In the genomic region with DNA sequence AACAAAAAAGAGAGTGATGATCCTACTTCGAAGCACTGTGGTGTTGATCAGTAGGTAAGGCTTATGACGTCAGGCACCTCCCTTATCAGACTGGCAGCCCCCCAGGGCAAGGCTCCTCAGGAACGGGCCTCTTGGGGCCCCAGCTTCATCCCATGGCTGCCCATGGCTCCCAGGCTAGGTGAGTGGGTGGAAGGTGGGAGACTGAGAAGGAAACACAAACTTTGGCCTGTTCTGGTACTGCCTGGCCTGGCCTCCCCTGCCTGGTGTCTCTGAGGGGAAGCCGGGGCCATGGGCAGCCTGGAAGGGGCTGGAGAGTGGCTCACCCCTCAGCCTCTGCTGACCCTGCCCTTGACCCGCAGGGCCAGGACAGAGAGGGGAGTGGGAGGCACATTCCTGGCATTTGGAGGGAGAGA, we compare ENCODE assay signal across 22 cellular contexts. TPM values are rescaled to one million over a fixed set of nuclear protein-coding genes. Genes with fewer than 3 reads are reported as not detected.
DNase-seq lines count a peak whose midpoint lies in the region; ATAC-seq, FAIRE-seq and TF ChIP-seq lines count a peak whose summit lies in the region.
"Had no signal": no experiment of that assay in that cellular context is flagged by ENCODE, and none has a peak within 500 bp of the region (broad histone marks: within the 10 kb centered on the region; RNA-seq: fewer than 3 reads in every experiment).

No MANE protein-coding gene starts in this region.

- TF ChIP-seq CTCF in kidney (IDR thresholded peaks at IDR 0.05; ENCODE audit: borderline replicate concordance, extremely low read depth, insufficient read depth) (no peak), upper lobe of left lung (IDR thresholded peaks at IDR 0.05) (no peak), GM10248 (IDR thresholded peaks at IDR 0.05; ENCODE audit: control extremely low read depth, extremely low read depth, low read depth, missing control alignments) (no peak), ovary (IDR thresholded peaks at IDR 0.05) (no peak)

- H3K9me3 Mint-ChIP-seq in activated naive CD4-positive, alpha-beta T cell treated with anti-CD3 and anti-CD28 coated beads, Interleukin-2, amount 50 U/mL, for 24 hours = no peaks in the 10 kb centered on the region
- H3K9me3 Mint-ChIP-seq in activated T-helper 17 cell treated with anti-CD3 and anti-CD28 coated beads, Interleukin-2, amount 50 U/mL, for 72 hours = no peaks in the 10 kb centered on the region
- H3K9me3 Mint-ChIP-seq: immature natural killer cell; stimulated activated naive CD8-positive, alpha-beta T cell treated with anti-CD3 and anti-CD28 coated beads, Interleukin-15, amount 100 ng/mL, for 72 hours; WTC11 had no signal

- H3K4me3 ChIP-seq in kidney (ENCODE audit: low read length in 2 of 2) (no peak overlapping the region), upper lobe of left lung (no peak overlapping the region), ovary (no peak overlapping the region)

- no peaks in the 10 kb centered on the region for H3K36me3 Mint-ChIP-seq in activated naive CD4-positive, alpha-beta T cell treated with anti-CD3 and anti-CD28 coated beads, Interleukin-2, amount 50 U/mL, for 24 hours
- no peaks in the 10 kb centered on the region for H3K36me3 Mint-ChIP-seq in activated T-helper 17 cell treated with anti-CD3 and anti-CD28 coated beads, Interleukin-2, amount 50 U/mL, for 72 hours (ENCODE audit: low read depth)
- H3K36me3 Mint-ChIP-seq: immature natural killer cell, WTC11 had no signal

- H3K27ac Mint-ChIP-seq in activated naive CD4-positive, alpha-beta T cell treated with anti-CD3 and anti-CD28 coated beads, Interleukin-2, amount 50 U/mL, for 24 hours = no peak overlapping the region
- H3K27ac Mint-ChIP-seq in activated T-helper 17 cell treated with anti-CD3 and anti-CD28 coated beads, Interleukin-2, amount 50 U/mL, for 72 hours = no peak overlapping the region
- H3K27ac Mint-ChIP-seq: immature natural killer cell; stimulated activated naive CD8-positive, alpha-beta T cell treated with anti-CD3 and anti-CD28 coated beads, Interleukin-15, amount 100 ng/mL, for 72 hours; WTC11 had no signal

- TF ChIP-seq POLR2A in upper lobe of left lung (IDR thresholded peaks at IDR 0.05) = no peak
- TF ChIP-seq POLR2A in ovary (IDR thresholded peaks at IDR 0.05) = no peak

- H3K27me3 Mint-ChIP-seq in activated naive CD4-positive, alpha-beta T cell treated with anti-CD3 and anti-CD28 coated beads, Interleukin-2, amount 50 U/mL, for 24 hours = no peaks in the 10 kb centered on the region
- H3K27me3 Mint-ChIP-seq in activated T-helper 17 cell treated with anti-CD3 and anti-CD28 coated beads, Interleukin-2, amount 50 U/mL, for 72 hours = no peaks in the 10 kb centered on the region

- POLR2A ChIA-PET in GM10248 (lab: Yijun Ruan, JAX) = no interaction called here

- H3K4me1 ChIP-seq in kidney (ENCODE audit: control insufficient read depth in 1 of 2, insufficient read depth in 1 of 2, low read depth in 1 of 2, low read length in 2 of 2) (peaks cover 10 to 15% of the 10 kb centered on the region in 2 donors), upper lobe of left lung (peaks cover 45 to 60% (median 56%) of the 10 kb centered on the region in 4 donors), ovary (ENCODE audit: insufficient read depth) (peaks cover 6% of the 10 kb centered on the region)
- H3K4me1 ChIP-seq: parathyroid adenoma had no signal

- CTCF ChIA-PET in GM10248 (lab: Yijun Ruan, JAX) = interaction anchor here (6.5 kb wide), 1 partner anchor 174 kb away, joined by 48 read pairs; no protein-coding TSS in a partner anchor

- H3K27ac ChIP-seq in kidney (ENCODE audit: low read depth in 2 of 2, low read length in 2 of 2) (no peak overlapping the region), upper lobe of left lung (peak overlapping the region; percentile 62 to 94 (median 90)), ovary (no peak overlapping the region)
- H3K27ac ChIP-seq: parathyroid adenoma had no signal

- WGBS in upper lobe of left lung, 2 donors = 84 to 90% methylated on average over 5 of the region's 5 CpGs
- WGBS in ovary, 3 donors = 64 to 79% (median 73%) methylated on average over 5 of the region's 5 CpGs

- FAIRE-seq in kidney (lab: Jason Lieb, UNC) = no peak
- FAIRE-seq: G401.6 had no signal

- no peaks in the 10 kb centered on the region for H3K9me3 ChIP-seq in kidney (ENCODE audit: control insufficient read depth in 1 of 2, low read length in 2 of 2)
- no peaks in the 10 kb centered on the region for H3K9me3 ChIP-seq in upper lobe of left lung
- no peaks in the 10 kb centered on the region for H3K9me3 ChIP-seq in ovary
- H3K9me3 ChIP-seq: Caco-2, gastroesophageal sphincter had no signal

- H3K9ac ChIP-seq in kidney (ENCODE audit: low read length in 2 of 2) = no peak overlapping the region
- H3K9ac ChIP-seq: parathyroid adenoma had no signal

- TF ChIP-seq EP300 in upper lobe of left lung (IDR thresholded peaks at IDR 0.05) (no peak), ovary (IDR thresholded peaks at IDR 0.05) (no peak)

- peaks cover 0 to 2% (median 0%) of the 10 kb centered on the region in 4 donors for H3K27me3 ChIP-seq in upper lobe of left lung
- H3K27me3 ChIP-seq in ovary = no peaks in the 10 kb centered on the region

- intact Hi-C loops in kidney (cut with DNase I) = loop anchor here (10.0 kb wide), 1 partner anchor 722 kb away; no protein-coding TSS in a partner anchor
- intact Hi-C loops in ovary (cut with DNase I) = loop anchor here in 3 of 4 donors (5.0 to 10.0 kb wide), 2 partner anchors 724 to 832 kb away; no protein-coding TSS in a partner anchor

- H3K36me3 ChIP-seq in kidney (ENCODE audit: control insufficient read depth in 1 of 2, insufficient read depth in 2 of 2, low read length in 2 of 2) (no peaks in the 10 kb centered on the region), upper lobe of left lung (no peaks in the 10 kb centered on the region), ovary (no peaks in the 10 kb centered on the region)
- H3K36me3 ChIP-seq: gastroesophageal sphincter had no signal

- ATAC-seq in activated T-helper 17 cell treated with anti-CD3 and anti-CD28 coated beads, Interleukin-2, amount 50 U/mL, for 72 hours (replicated peaks) = no peak
- ATAC-seq in upper lobe of left lung (ENCODE audit: low FRiP score in 2 of 2) = no peak
- ATAC-seq in HG03432 (IDR thresholded peaks at IDR 0.05; ENCODE audit: unreplicated experiment) = no peak

- H3K4me3 Mint-ChIP-seq in activated naive CD4-positive, alpha-beta T cell treated with anti-CD3 and anti-CD28 coated beads, Interleukin-2, amount 50 U/mL, for 24 hours = peak overlapping the region; percentile 42
- H3K4me3 Mint-ChIP-seq in activated T-helper 17 cell treated with anti-CD3 and anti-CD28 coated beads, Interleukin-2, amount 50 U/mL, for 72 hours = peak overlapping the region; percentile 12
- H3K4me3 Mint-ChIP-seq: WTC11 had no signal

- peaks cover 33% of the 10 kb centered on the region for H3K4me1 Mint-ChIP-seq in activated naive CD4-positive, alpha-beta T cell treated with anti-CD3 and anti-CD28 coated beads, Interleukin-2, amount 50 U/mL, for 24 hours
- H3K4me1 Mint-ChIP-seq in activated T-helper 17 cell treated with anti-CD3 and anti-CD28 coated beads, Interleukin-2, amount 50 U/mL, for 72 hours = peaks cover 28% of the 10 kb centered on the region

- DNase-seq in activated naive CD4-positive, alpha-beta T cell treated with anti-CD3 and anti-CD28 coated beads, Interleukin-2, amount 50 U/mL, for 16 hours = no peak
- DNase-seq in kidney (peak; percentile 53), upper lobe of left lung (no peak), GM10248 (ENCODE audit: extremely low spot score) (no peak), ovary (no peak)
- DNase-seq: ACHN; activated naive CD4-positive, alpha-beta T cell treated with Interleukin-2 at 50 U/mL for 16 hours; Caco-2; effector CD8-positive, alpha-beta T cell; immature natural killer cell; midbrain; NCI-H187 treated with DMSO at 0.1 percent for 48 hours; NCI-H748 treated with DMSO at 0.1 percent for 48 hours; stimulated activated naive CD8-positive, alpha-beta T cell treated with anti-CD3 and anti-CD28 coated beads, Interleukin-15, amount 100 ng/mL, for 72 hours; SW 1271 had no signal

RNA-seq across cellular contexts. Expression of gene KRT80, which starts 38.9 kb away (rescaled TPM):
- not detected for total RNA-seq in activated T-helper 17 cell treated with anti-CD3 and anti-CD28 coated beads, Interleukin-2, amount 50 U/mL, for 72 hours
- total RNA-seq in kidney (12.3 TPM), upper lobe of left lung (10 to 100 TPM in 2 of 6 donors, 1 to 10 TPM in 4; 2.1 to 15.2 (median 6.6) TPM), ovary (10 to 100 TPM in 1 of 7 donors, 1 to 10 TPM in 2, under 1 TPM in 3, not detected in 1; 0.05 to 13.2 (median 0.99) TPM)
- polyA plus RNA-seq in kidney (ENCODE audit: insufficient read depth, low read depth, low replicate concordance) (1.0 TPM), ovary (1 to 10 TPM in 1 of 2 donors, under 1 TPM in 1; 0.11 to 6.2 TPM)
- polyA plus RNA-seq: immature natural killer cell had no signal

Comparison
In these comparisons a context has a peak if more than half of its experiments do, and no peak if none do; other contexts are left out.
1. H3K27ac ChIP-seq: peak in upper lobe of left lung (4 of 4); none in kidney (0 of 2) and ovary (0 of 2).